Comparison of ENCODE assay signal across 21 cellular contexts in the genomic region with DNA sequence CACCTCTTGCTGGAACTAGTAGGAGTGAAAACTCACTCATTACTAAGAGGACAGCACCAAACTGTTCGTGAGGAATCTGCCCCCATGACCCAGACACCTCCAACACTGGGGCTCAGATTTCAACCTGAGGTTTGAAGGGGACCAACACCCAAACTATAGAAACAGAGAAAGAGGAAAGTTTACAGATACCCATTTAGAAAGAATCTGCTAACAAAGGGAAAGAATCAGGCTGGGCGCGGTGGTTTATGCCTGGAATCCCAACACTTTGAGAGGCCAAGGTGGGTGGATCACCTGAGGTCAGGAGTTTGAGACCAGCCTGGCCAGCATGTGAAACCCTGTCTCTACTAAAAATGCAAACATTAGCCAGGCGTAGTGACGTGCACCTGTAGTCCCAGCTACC.
"Had no signal": no experiment of that assay in that cellular context is flagged by ENCODE, and none has a peak within 500 bp of the region (broad histone marks: within the 10 kb centered on the region; RNA-seq: fewer than 3 reads in every experiment).

No MANE protein-coding gene starts in this region.

- H3K27ac ChIP-seq: adrenal gland, gastrocnemius medialis, heart left ventricle, parathyroid adenoma, transverse colon, VCaP had no signal

- H3K4me3 Mint-ChIP-seq: activated naive CD4-positive, alpha-beta T cell treated with anti-CD3 and anti-CD28 coated beads, Interleukin-2, amount 50 U/mL, for 24 hours; memory B cell; naive B cell; stimulated activated effector memory CD8-positive, alpha-beta T cell treated with anti-CD3 and anti-CD28 coated beads, Interleukin-12 subunit alpha, Interleukin-12 subunit beta, amount 100 ng/mL, for 72 hours had no signal

- H3K4me1 ChIP-seq: parathyroid adenoma had no signal

- H3K9ac ChIP-seq: parathyroid adenoma had no signal

- H3K9me3 ChIP-seq: adrenal gland, gastrocnemius medialis, heart left ventricle, mucosa of descending colon, transverse colon had no signal

- H3K9me3 Mint-ChIP-seq: activated naive CD4-positive, alpha-beta T cell treated with anti-CD3 and anti-CD28 coated beads, Interleukin-2, amount 50 U/mL, for 24 hours; memory B cell; naive B cell; stimulated activated effector memory CD8-positive, alpha-beta T cell treated with anti-CD3 and anti-CD28 coated beads, Interleukin-12 subunit alpha, Interleukin-12 subunit beta, amount 100 ng/mL, for 72 hours had no signal

- ATAC-seq: esophagus mucosa; gastrocnemius medialis; heart left ventricle; mucosa of descending colon; sciatic nerve; stimulated activated effector memory CD8-positive, alpha-beta T cell treated with anti-CD3 and anti-CD28 coated beads, Interleukin-12 subunit alpha, Interleukin-12 subunit beta, amount 100 ng/mL, for 72 hours had no signal

- H3K27me3 Mint-ChIP-seq: activated naive CD4-positive, alpha-beta T cell treated with anti-CD3 and anti-CD28 coated beads, Interleukin-2, amount 50 U/mL, for 24 hours had no signal

- H3K4me3 ChIP-seq: adrenal gland, gastrocnemius medialis, heart left ventricle, mucosa of descending colon, smooth muscle cell, transverse colon had no signal

- DNase-seq: activated CD4-positive, alpha-beta T cell treated with anti-CD3 and anti-CD28 coated beads for 1 hour; activated CD4-positive, alpha-beta T cell treated with anti-CD3 and anti-CD28 coated beads, Interleukin-2, amount 50 U/mL, for 48 hours; activated gamma-delta T cell; adrenal gland; effector CD4-positive, alpha-beta T cell; gastrocnemius medialis; kidney glomerular epithelial cell; naive B cell; stimulated activated CD4-positive, alpha-beta T cell treated with anti-CD3 and anti-CD28 coated beads, Interleukin-4, amount 100 ng/mL, for 24 hours; T-helper 2 cell; transverse colon had no signal

- H3K4me2 ChIP-seq: smooth muscle cell had no signal

- H3K27ac Mint-ChIP-seq: memory B cell; stimulated activated effector memory CD8-positive, alpha-beta T cell treated with anti-CD3 and anti-CD28 coated beads, Interleukin-12 subunit alpha, Interleukin-12 subunit beta, amount 100 ng/mL, for 72 hours had no signal

- H3K27me3 ChIP-seq: adrenal gland, gastrocnemius medialis, heart left ventricle, transverse colon had no signal
